Comparison of ENCODE assay signal across 16 cellular contexts in genomic region chr22:20180245-20180630, GRCh38. TPM values are rescaled to one million over a fixed set of nuclear protein-coding genes. Genes with fewer than 3 reads are reported as not detected.
A peak's percentile ranks its signal among the peaks of the same experiment; 100 is the strongest.
DNase-seq lines count a peak whose midpoint lies in the region; ATAC-seq and TF ChIP-seq lines count a peak whose summit lies in the region.
"Had no signal": no experiment of that assay in that cellular context is flagged by ENCODE, and none has a peak within 500 bp of the region (broad histone marks: within the 10 kb centered on the region; RNA-seq: fewer than 3 reads in every experiment).

No MANE protein-coding gene starts in this region.

- H3K23me2 ChIP-seq in H9 (ENCODE audit: insufficient read length, low read depth, low read length, poor library complexity, severe bottlenecking) = no peaks in the 10 kb centered on the region

- no peaks in the 10 kb centered on the region for H3K36me3 Mint-ChIP-seq in H9 (ENCODE audit: insufficient read depth in 1 of 3, low read depth in 3 of 3)
- H3K36me3 Mint-ChIP-seq: activated naive CD8-positive, alpha-beta T cell; CD8-positive, alpha-beta memory T cell had no signal

- H3K27me3 ChIP-seq in BE2C = no peaks in the 10 kb centered on the region
- H3K27me3 ChIP-seq in H9 (ENCODE audit: insufficient read depth, low read length) = no peaks in the 10 kb centered on the region
- H3K27me3 ChIP-seq in mesenchymal stem cell (ENCODE audit: control insufficient read depth in 1 of 2, insufficient read depth in 1 of 2, low read length in 2 of 2) = peaks cover 24 to 34% of the 10 kb centered on the region in 2 experiments
- H3K27me3 ChIP-seq: uterus had no signal

- H4K5ac ChIP-seq in H9 (ENCODE audit: insufficient read length, low read depth, low read length) = no peak overlapping the region

- no peak overlapping the region for H3K14ac ChIP-seq in H9 (ENCODE audit: insufficient read depth, low read length)
- H3K14ac ChIP-seq in mesenchymal stem cell (ENCODE audit: low read length in 2 of 2) = no peak overlapping the region

- H2BK20ac ChIP-seq in H9 (ENCODE audit: low read depth, low read length, poor library complexity, severe bottlenecking) = no peak overlapping the region

- no peak overlapping the region for H3K9ac ChIP-seq in H9 (ENCODE audit: extremely low read depth, insufficient read length, low read length)
- H3K9ac ChIP-seq in mesenchymal stem cell (ENCODE audit: low read length) = no peak overlapping the region

- no peaks in the 10 kb centered on the region; a peak in 1 of 5 replicates for H3K9me3 Mint-ChIP-seq in H9
- H3K9me3 Mint-ChIP-seq: CD8-positive, alpha-beta memory T cell had no signal

- no peak overlapping the region for H2BK5ac ChIP-seq in H9 (ENCODE audit: insufficient read length, low read length)
- no peak overlapping the region for H2BK5ac ChIP-seq in mesenchymal stem cell (ENCODE audit: low read depth, low read length, poor library complexity, severe bottlenecking)

- no peak overlapping the region for H3K4me3 Mint-ChIP-seq in H9
- H3K4me3 Mint-ChIP-seq: activated naive CD8-positive, alpha-beta T cell; CD8-positive, alpha-beta memory T cell had no signal

- H3K27ac Mint-ChIP-seq in H9 = no peak overlapping the region
- H3K27ac Mint-ChIP-seq: activated naive CD8-positive, alpha-beta T cell; CD8-positive, alpha-beta memory T cell had no signal

- no peak overlapping the region for H2BK15ac ChIP-seq in H9 (ENCODE audit: low read depth, low read length)
- peak overlapping the region; percentile 33 for H2BK15ac ChIP-seq in mesenchymal stem cell (ENCODE audit: low read depth, poor library complexity, severe bottlenecking)

- no peak overlapping the region for H4K91ac ChIP-seq in H9 (ENCODE audit: insufficient read length, low read depth, low read length)
- peak overlapping the region; percentile 55 for H4K91ac ChIP-seq in mesenchymal stem cell (ENCODE audit: low read length)

- H2BK120ac ChIP-seq in H9 (ENCODE audit: low read depth, low read length, poor library complexity, severe bottlenecking) (no peak overlapping the region), mesenchymal stem cell (ENCODE audit: low read depth, low read length) (no peak overlapping the region)

- H3K4me1 ChIP-seq in BE2C (no peaks in the 10 kb centered on the region), H9 (ENCODE audit: insufficient read depth, low read length) (no peaks in the 10 kb centered on the region), mesenchymal stem cell (ENCODE audit: control insufficient read depth, insufficient read depth, low read depth, low read length) (peaks cover 3% of the 10 kb centered on the region)
- H3K4me1 ChIP-seq: uterus had no signal

- H3K4me2 ChIP-seq in H9 (ENCODE audit: insufficient read depth, insufficient read length, low read length) (no peak overlapping the region), mesenchymal stem cell (ENCODE audit: low read length, poor library complexity, severe bottlenecking) (no peak overlapping the region)

- H3K23ac ChIP-seq in H9 (ENCODE audit: insufficient read length, low read depth, low read length) = no peak overlapping the region
- no peak overlapping the region for H3K23ac ChIP-seq in mesenchymal stem cell (ENCODE audit: low read length in 2 of 2)

- H3T11ph ChIP-seq in H9 (ENCODE audit: low read length) = no peak overlapping the region

- H3K56ac ChIP-seq in H9 (ENCODE audit: insufficient read length, low read depth, low read length) = no peak overlapping the region

- H2BK12ac ChIP-seq in H9 (ENCODE audit: insufficient read length, low read depth, low read length) (no peak overlapping the region), mesenchymal stem cell (ENCODE audit: low read length in 2 of 2) (no peak overlapping the region)

- no peak for DNase-seq in BE2C
- DNase-seq in H9 = no peak
- no peak for DNase-seq in astrocyte of the spinal cord (ENCODE audit: low read depth, low spot score)
- DNase-seq in mesenchymal stem cell = no peak
- DNase-seq in NCI-H2196 treated with DMSO at 0.1 percent for 48 hours (lab: John Stamatoyannopoulos, UW; ENCODE audit: unreplicated experiment) = no peak
- no peak for DNase-seq in foreskin melanocyte
- DNase-seq in stimulated activated naive CD4-positive, alpha-beta T cell treated with Interleukin-2 at 50 U/mL for 16 hours (lab: John Stamatoyannopoulos, UW) = no peak
- DNase-seq: activated CD4-positive, CD25-positive, alpha-beta regulatory T cell; CD8-positive, alpha-beta memory T cell; GF-D8; midbrain; NCI-H2081 treated with DMSO at 0.1 percent for 48 hours; NK-92 treated with Interleukin-12 subunit alpha and Interleukin-12 subunit beta, amount 100 ng/mL, for 24 hours; uterus had no signal

- H3K4me3 ChIP-seq in BE2C (ENCODE audit: low read depth, low read length) (no peak overlapping the region), astrocyte of the spinal cord (ENCODE audit: low read depth, low read length) (no peak overlapping the region), mesenchymal stem cell (ENCODE audit: insufficient read depth in 1 of 2, low read depth in 1 of 2, low read length in 2 of 2) (no peak overlapping the region)
- H3K4me3 ChIP-seq: uterus had no signal

- no CpG with 5 or more reads among the region's 13 CpGs for WGBS in H9 (ENCODE audit: extremely low coverage, insufficient read length, low lambda C conversion rate)
- 84% methylated on average over 13 of the region's 13 CpGs for WGBS in mesenchymal stem cell

- in situ Hi-C loops in astrocyte of the spinal cord (cut with HindIII; ENCODE audit: low sequenced_read_pairs) = no loop called here

- H2AK5ac ChIP-seq in H9 (ENCODE audit: insufficient read length, low read length) (no peak overlapping the region), mesenchymal stem cell (ENCODE audit: low read length, severe bottlenecking) (no peak overlapping the region)

- H3K18ac ChIP-seq in H9 (ENCODE audit: insufficient read length, low read depth, low read length) (no peak overlapping the region), mesenchymal stem cell (ENCODE audit: low read depth in 1 of 2, low read length in 2 of 2) (no peak overlapping the region)

- H3K4ac ChIP-seq in H9 (ENCODE audit: low read depth, low read length) = no peak overlapping the region
- H3K4ac ChIP-seq in mesenchymal stem cell (ENCODE audit: low read depth in 1 of 2, low read length in 2 of 2) = no peak overlapping the region

- H3K27ac ChIP-seq in H9 (ENCODE audit: insufficient read length, low read depth, low read length) (no peak overlapping the region), mesenchymal stem cell (ENCODE audit: low read length, poor library complexity, severe bottlenecking) (no peak overlapping the region)
- H3K27ac ChIP-seq: uterus had no signal

- H2AFZ ChIP-seq in H9 (ENCODE audit: low read length) = no peak overlapping the region
- H2AFZ ChIP-seq in mesenchymal stem cell (ENCODE audit: low read depth, low read length) = no peak overlapping the region

- peak; percentile 36 for TF ChIP-seq CTCF in BE2C (IDR thresholded peaks at IDR 0.05; ENCODE audit: low read depth, low read length)
- peak; percentile 60 for TF ChIP-seq CTCF in H9 (conservative IDR thresholded peaks at IDR 0.05)
- peak; percentile 45 for TF ChIP-seq CTCF in astrocyte of the spinal cord (IDR thresholded peaks at IDR 0.05; ENCODE audit: low read depth, low read length)

- H3K79me1 ChIP-seq in H9 (ENCODE audit: insufficient read depth, low read depth, low read length, poor library complexity, severe bottlenecking) (no peaks in the 10 kb centered on the region), mesenchymal stem cell (replicated peaks; ENCODE audit: low read length, poor library complexity, severe bottlenecking) (no peaks in the 10 kb centered on the region)

- H3K79me2 ChIP-seq in H9 (ENCODE audit: insufficient read depth, low read length) = no peaks in the 10 kb centered on the region

- no peaks in the 10 kb centered on the region for H3K9me3 ChIP-seq in BE2C
- no peaks in the 10 kb centered on the region for H3K9me3 ChIP-seq in H9 (ENCODE audit: control insufficient read depth, low read depth, low read length)
- H3K9me3 ChIP-seq in mesenchymal stem cell (ENCODE audit: control insufficient read depth, low read length) = no peaks in the 10 kb centered on the region
- H3K9me3 ChIP-seq: uterus had no signal

- peaks cover 3 to 7% of the 10 kb centered on the region in 2 experiments; a peak in 1 of 4 replicates for H3K4me1 Mint-ChIP-seq in H9
- H3K4me1 Mint-ChIP-seq: CD8-positive, alpha-beta memory T cell had no signal

- H4K20me1 ChIP-seq in H9 (ENCODE audit: control insufficient read depth, insufficient read depth, insufficient read length) = peaks cover 3% of the 10 kb centered on the region

- no peaks in the 10 kb centered on the region for H3K36me3 ChIP-seq in BE2C
- H3K36me3 ChIP-seq in mesenchymal stem cell (ENCODE audit: control insufficient read depth in 1 of 2, insufficient read depth in 2 of 2, low read depth in 1 of 2, low read length in 2 of 2) = no peaks in the 10 kb centered on the region
- H3K36me3 ChIP-seq: uterus had no signal

- H3K27me3 Mint-ChIP-seq in H9 (ENCODE audit: low read depth) = no peaks in the 10 kb centered on the region; the same call in 1 of the 2 replicates
- H3K27me3 Mint-ChIP-seq: activated naive CD8-positive, alpha-beta T cell had no signal

- ATAC-seq in HG02981 (IDR thresholded peaks at IDR 0.05; ENCODE audit: unreplicated experiment) = no peak

- H4K8ac ChIP-seq in H9 (replicated peaks; ENCODE audit: insufficient read length, low read depth, low read length) = no peak overlapping the region
- no peak overlapping the region for H4K8ac ChIP-seq in mesenchymal stem cell (ENCODE audit: low read length)

RNA-seq across cellular contexts. Expression of gene CCDC188, which starts 29.4 kb away (rescaled TPM):
- 24.1 TPM for polyA plus RNA-seq in BE2C (2012; ENCODE audit: insufficient read depth, insufficient read length, low read depth)
- total RNA-seq in H9 (2021) = not detected in 2 replicates
- not detected for polyA plus RNA-seq in mesenchymal stem cell (2013, experiment 1 of 2)
- not detected for polyA plus RNA-seq in mesenchymal stem cell (2013, experiment 2 of 2)
- total RNA-seq: CD8-positive, alpha-beta memory T cell had no signal
- polyA plus RNA-seq: CD8-positive, alpha-beta memory T cell had no signal

RNA-seq across cellular contexts. Expression of gene ZDHHC8, which starts 48.6 kb away (rescaled TPM):
- 189 TPM for polyA plus RNA-seq in BE2C (2012; ENCODE audit: insufficient read depth, insufficient read length, low read depth)
- 47.3 and 51.7 TPM in 2 replicates for total RNA-seq in H9 (2021)
- polyA plus RNA-seq in mesenchymal stem cell (2013, experiment 1 of 2) = 53.0 TPM
- 50.1 TPM for polyA plus RNA-seq in mesenchymal stem cell (2013, experiment 2 of 2)
